In genomic region chr21:46058339-46059145, GRCh38 we compare ENCODE assay signal across 14 cellular contexts. TPM values are rescaled to one million over a fixed set of nuclear protein-coding genes. Genes with fewer than 3 reads are reported as not detected.
DNase-seq lines count a peak whose midpoint lies in the region; ATAC-seq, FAIRE-seq and TF ChIP-seq lines count a peak whose summit lies in the region.
"Had no signal": no experiment of that assay in that cellular context is flagged by ENCODE, and none has a peak within 500 bp of the region (broad histone marks: within the 10 kb centered on the region; RNA-seq: fewer than 3 reads in every experiment).

No MANE protein-coding gene starts in this region.

- H3K36me3 ChIP-seq in astrocyte (ENCODE audit: insufficient read depth, low read length) = no peaks in the 10 kb centered on the region
- H3K36me3 ChIP-seq in tibial artery = no peaks in the 10 kb centered on the region
- H3K36me3 ChIP-seq: right lobe of liver had no signal

- H3K4me1 ChIP-seq in astrocyte (ENCODE audit: insufficient read depth, low read length) (peaks cover 47% of the 10 kb centered on the region), tibial artery (peaks cover 7 to 77% (median 51%) of the 10 kb centered on the region in 4 donors)
- H3K4me1 ChIP-seq: right lobe of liver had no signal

- no peak overlapping the region for H2AFZ ChIP-seq in astrocyte (ENCODE audit: low read depth, low read length)

- no peak overlapping the region for H3K27ac ChIP-seq in astrocyte (ENCODE audit: low read depth, low read length)
- H3K27ac ChIP-seq in tibial artery = peak overlapping the region; percentile 90 to 97
- H3K27ac ChIP-seq: A549, right lobe of liver, VCaP had no signal

- H3K4me2 ChIP-seq in astrocyte (ENCODE audit: low read length) = no peak overlapping the region
- H3K4me2 ChIP-seq: A549 had no signal

- H4K20me1 ChIP-seq in astrocyte (ENCODE audit: insufficient read depth, low read length) = no peaks in the 10 kb centered on the region

- H3K4me3 Mint-ChIP-seq in activated T-cell treated with anti-CD3 and anti-CD28 coated beads, Interleukin-2, amount 50 U/mL, for 4 hours = no peak overlapping the region
- peak overlapping the region in 1 of 2 donors; percentile 46 for H3K4me3 Mint-ChIP-seq in activated T-cell treated with anti-CD3 and anti-CD28 coated beads, Interleukin-2, amount 50 U/mL, for 72 hours
- H3K4me3 Mint-ChIP-seq in astrocyte (ENCODE audit: unreplicated experiment) = no peak overlapping the region
- peak overlapping the region; percentile 32 for H3K4me3 Mint-ChIP-seq in natural killer cell

- peaks cover 3% of the 10 kb centered on the region for H3K9me3 Mint-ChIP-seq in activated T-cell treated with anti-CD3 and anti-CD28 coated beads, Interleukin-2, amount 50 U/mL, for 4 hours
- H3K9me3 Mint-ChIP-seq in activated T-cell treated with anti-CD3 and anti-CD28 coated beads, Interleukin-2, amount 50 U/mL, for 72 hours = peaks cover 6 to 8% of the 10 kb centered on the region in 2 donors
- H3K9me3 Mint-ChIP-seq in astrocyte (ENCODE audit: unreplicated experiment) (peaks cover 14% of the 10 kb centered on the region), natural killer cell (no peaks in the 10 kb centered on the region)

- H3K4me3 ChIP-seq in astrocyte (ENCODE audit: insufficient read depth, low read depth, low read length) = no peak overlapping the region
- H3K4me3 ChIP-seq in tibial artery = no peak overlapping the region
- H3K4me3 ChIP-seq: A549, right lobe of liver had no signal

- peak; percentile 2 for DNase-seq in activated T-cell treated with anti-CD3 and anti-CD28 coated beads, Interleukin-2, amount 50 U/mL, for 4 hours
- no peak for DNase-seq in activated T-cell treated with anti-CD3 and anti-CD28 coated beads, Interleukin-2, amount 50 U/mL, for 72 hours
- no peak for DNase-seq in astrocyte (ENCODE audit: low read depth)
- DNase-seq in natural killer cell = no peak
- peak; percentile 19 to 65 for DNase-seq in tibial artery
- no peak for DNase-seq in cerebellum (ENCODE audit: low spot score)
- no peak for DNase-seq in T-helper 2 cell
- DNase-seq: activated gamma-delta T cell, midbrain, NCI-H1694 treated with DMSO at 0.1 percent for 48 hours had no signal

- no peak overlapping the region for H3K27ac Mint-ChIP-seq in activated T-cell treated with anti-CD3 and anti-CD28 coated beads, Interleukin-2, amount 50 U/mL, for 72 hours
- no peak overlapping the region for H3K27ac Mint-ChIP-seq in astrocyte (ENCODE audit: unreplicated experiment)
- H3K27ac Mint-ChIP-seq in natural killer cell = peak overlapping the region in 1 of 2 donors; percentile 66

- no peak overlapping the region for H3K9ac ChIP-seq in astrocyte (ENCODE audit: low read length)

- no peaks in the 10 kb centered on the region for H3K36me3 Mint-ChIP-seq in activated T-cell treated with anti-CD3 and anti-CD28 coated beads, Interleukin-2, amount 50 U/mL, for 4 hours (ENCODE audit: insufficient read depth)
- H3K36me3 Mint-ChIP-seq in activated T-cell treated with anti-CD3 and anti-CD28 coated beads, Interleukin-2, amount 50 U/mL, for 72 hours (ENCODE audit: insufficient read depth in 2 of 2) = peaks cover 0 to 4% of the 10 kb centered on the region in 2 donors
- H3K36me3 Mint-ChIP-seq in astrocyte (ENCODE audit: low read depth, unreplicated experiment) = peaks cover 3% of the 10 kb centered on the region
- no peaks in the 10 kb centered on the region for H3K36me3 Mint-ChIP-seq in natural killer cell

- peak; percentile 41 for FAIRE-seq in astrocyte (lab: Jason Lieb, UNC)
- FAIRE-seq: A549 had no signal

- peaks cover 53% of the 10 kb centered on the region for H3K27me3 Mint-ChIP-seq in activated T-cell treated with anti-CD3 and anti-CD28 coated beads, Interleukin-2, amount 50 U/mL, for 4 hours (ENCODE audit: low read depth)
- peaks cover 35% of the 10 kb centered on the region for H3K27me3 Mint-ChIP-seq in activated T-cell treated with anti-CD3 and anti-CD28 coated beads, Interleukin-2, amount 50 U/mL, for 72 hours (ENCODE audit: low read depth)
- H3K27me3 Mint-ChIP-seq in astrocyte (ENCODE audit: low read depth, unreplicated experiment) (peaks cover 6% of the 10 kb centered on the region), natural killer cell (ENCODE audit: low read depth in 2 of 2) (peaks cover 25 to 27% of the 10 kb centered on the region in 2 donors)

- TF ChIP-seq CTCF in astrocyte (IDR thresholded peaks at IDR 0.05; ENCODE audit: insufficient read depth, low read depth, low read length) (no peak), natural killer cell (IDR thresholded peaks at IDR 0.05) (no peak), tibial artery (IDR thresholded peaks at IDR 0.05) (no peak)

- H3K9me3 ChIP-seq in astrocyte (ENCODE audit: insufficient read depth, low read depth, low read length) = peaks cover 10% of the 10 kb centered on the region
- H3K9me3 ChIP-seq in tibial artery = peaks cover 0 to 5% (median 0%) of the 10 kb centered on the region in 3 donors
- H3K9me3 ChIP-seq: right lobe of liver had no signal

- ATAC-seq in activated T-cell treated with anti-CD3 and anti-CD28 coated beads, Interleukin-2, amount 50 U/mL, for 4 hours = no peak
- no peak for ATAC-seq in activated T-cell treated with anti-CD3 and anti-CD28 coated beads, Interleukin-2, amount 50 U/mL, for 72 hours (replicated peaks in 1 of 2)
- ATAC-seq in natural killer cell (peak in 1 of 3 donors; percentile 8), GM21423 (IDR thresholded peaks at IDR 0.05; ENCODE audit: unreplicated experiment) (no peak)
- ATAC-seq: A549, right lobe of liver had no signal

- H3K4me1 Mint-ChIP-seq in activated T-cell treated with anti-CD3 and anti-CD28 coated beads, Interleukin-2, amount 50 U/mL, for 4 hours (ENCODE audit: low read depth) = peaks cover 15% of the 10 kb centered on the region
- peaks cover 40% of the 10 kb centered on the region for H3K4me1 Mint-ChIP-seq in activated T-cell treated with anti-CD3 and anti-CD28 coated beads, Interleukin-2, amount 50 U/mL, for 72 hours (ENCODE audit: low read depth)
- H3K4me1 Mint-ChIP-seq in astrocyte (ENCODE audit: low read depth, unreplicated experiment) (peaks cover 15% of the 10 kb centered on the region), natural killer cell (peaks cover 16 to 21% of the 10 kb centered on the region in 2 donors)

- intact Hi-C loops in natural killer cell (cut with micrococcal nuclease) (no loop called here), tibial artery (cut with DNase I; ENCODE audit: low total_unique reads) (loop anchor here (5.0 kb wide), 1 partner anchor 34 kb away; no protein-coding TSS in a partner anchor)

- H3K27me3 ChIP-seq in astrocyte (ENCODE audit: insufficient read depth, low read length) (no peaks in the 10 kb centered on the region), tibial artery (no peaks in the 10 kb centered on the region)
- H3K27me3 ChIP-seq: right lobe of liver had no signal

- H3K79me2 ChIP-seq in astrocyte (ENCODE audit: insufficient read depth, low read length) = peaks cover 5% of the 10 kb centered on the region

RNA-seq across cellular contexts. Expression of gene COL6A2, which starts 39.4 kb away (rescaled TPM):
- 1 to 10 TPM; 4.8 to 7.7 (median 5.7) TPM for total RNA-seq in activated T-cell treated with anti-CD3 and anti-CD28 coated beads, Interleukin-2, amount 50 U/mL, for 4 hours
- 10 to 100 TPM; 10.8 to 11.3 TPM for total RNA-seq in activated T-cell treated with anti-CD3 and anti-CD28 coated beads, Interleukin-2, amount 50 U/mL, for 72 hours
- total RNA-seq in astrocyte = 120 and 194 TPM in 2 replicates
- 100 to 1,000 TPM in 1 of 3 donors, 10 to 100 TPM in 2; 93.9 to 110 (median 97.2) TPM for total RNA-seq in natural killer cell
- 60.3 TPM for total RNA-seq in cerebellum

Comparison
In these comparisons a context has a peak if more than half of its experiments do, and no peak if none do; other contexts are left out.
1. DNase-seq: peak in activated T-cell treated with anti-CD3 and anti-CD28 coated beads, Interleukin-2, amount 50 U/mL, for 4 hours (single experiment) and tibial artery (2 of 2); none in activated T-cell treated with anti-CD3 and anti-CD28 coated beads, Interleukin-2, amount 50 U/mL, for 72 hours (0 of 2), astrocyte (single experiment), natural killer cell (single experiment), cerebellum (single experiment) and T-helper 2 cell (0 of 5).